Comparison of ENCODE assay signal across 9 cellular contexts in the genomic region with DNA sequence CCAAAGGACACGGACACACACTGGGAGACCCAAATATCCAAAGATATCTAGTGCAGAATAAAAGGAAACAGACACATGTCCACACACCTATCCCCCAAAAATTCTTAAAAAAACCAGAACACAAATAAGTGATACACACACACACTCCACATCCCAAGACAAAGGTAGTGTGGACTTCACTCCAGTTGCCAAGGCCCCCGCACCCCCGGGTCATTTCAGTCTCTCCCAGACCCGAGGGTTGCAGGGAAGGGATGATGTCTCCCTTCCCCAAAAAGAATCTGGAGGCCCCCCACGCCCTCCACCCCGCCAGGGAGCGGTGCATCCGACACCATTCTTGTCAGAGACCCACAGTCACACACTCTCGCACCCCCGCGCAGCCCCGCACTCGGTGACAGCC. TPM values are rescaled to one million over a fixed set of nuclear protein-coding genes. Genes with fewer than 3 reads are reported as not detected.
DNase-seq lines count a peak whose midpoint lies in the region; ATAC-seq and TF ChIP-seq lines count a peak whose summit lies in the region.
"Had no signal": no experiment of that assay in that cellular context is flagged by ENCODE, and none has a peak within 500 bp of the region (broad histone marks: within the 10 kb centered on the region; RNA-seq: fewer than 3 reads in every experiment).

No MANE protein-coding gene starts in this region.

- H3K4me3 ChIP-seq in CD4-positive, alpha-beta memory T cell (ENCODE audit: low read length in 2 of 2) = peak overlapping the region in 1 of 2 donors; percentile 31
- H3K4me3 ChIP-seq in Loucy (ENCODE audit: low read length, poor library complexity, severe bottlenecking) (peak overlapping the region; percentile 84), coronary artery (peak overlapping the region; percentile 66), osteoblast (ENCODE audit: insufficient read depth, low read length) (peak overlapping the region; percentile 76)

- POLR2A ChIA-PET in CD4-positive, alpha-beta memory T cell (lab: Charles Lee; ENCODE audit: partially characterized antibody) = no interaction called here

- H3K79me2 ChIP-seq in Loucy (ENCODE audit: insufficient read depth, low read length) (no peaks in the 10 kb centered on the region), osteoblast (ENCODE audit: insufficient read depth, low read length) (no peaks in the 10 kb centered on the region)

- H3K27ac ChIP-seq in CD4-positive, alpha-beta memory T cell (ENCODE audit: low read depth, low read length) = no peak overlapping the region
- H3K27ac ChIP-seq in coronary artery (no peak overlapping the region), osteoblast (ENCODE audit: low read depth, low read length) (no peak overlapping the region), foreskin keratinocyte (no peak overlapping the region)

- H3K4me3 Mint-ChIP-seq in CD4-positive, alpha-beta memory T cell = peak overlapping the region in 7 of 8 donors; percentile 0 to 71 (median 32)

- no peak for DNase-seq in CD4-positive, alpha-beta memory T cell
- no peak for DNase-seq in coronary artery (ENCODE audit: low spot score)
- DNase-seq in osteoblast (ENCODE audit: insufficient read length, low spot score, missing footprints) = peak; percentile 89
- no peak for DNase-seq in foreskin melanocyte
- DNase-seq in foreskin keratinocyte = no peak
- DNase-seq in HuH-7 (ENCODE audit: low spot score) = no peak

- H3K4me1 Mint-ChIP-seq in CD4-positive, alpha-beta memory T cell = peaks cover 10 to 30% (median 19%) of the 10 kb centered on the region in 4 donors

- no peak for ATAC-seq in foreskin keratinocyte
- no peak for ATAC-seq in HG03460 (IDR thresholded peaks at IDR 0.05; ENCODE audit: unreplicated experiment)

- H3K27me3 Mint-ChIP-seq in CD4-positive, alpha-beta memory T cell = peaks cover 39 to 48% of the 10 kb centered on the region in 2 donors

- no peak for TF ChIP-seq CTCF in Loucy (conservative IDR thresholded peaks at IDR 0.05; ENCODE audit: low read length)
- TF ChIP-seq CTCF in coronary artery (IDR thresholded peaks at IDR 0.05) = no peak
- no peak for TF ChIP-seq CTCF in osteoblast (IDR thresholded peaks at IDR 0.05; ENCODE audit: extremely low read depth, low read depth, low read length)
- TF ChIP-seq CTCF in foreskin keratinocyte (conservative IDR thresholded peaks at IDR 0.05) = no peak

- peak overlapping the region; percentile 72 for H3K9ac ChIP-seq in Loucy (ENCODE audit: low read depth, low read length, poor library complexity, severe bottlenecking)

- no peaks in the 10 kb centered on the region for H3K36me3 ChIP-seq in CD4-positive, alpha-beta memory T cell (ENCODE audit: insufficient read depth, low read length)
- H3K36me3 ChIP-seq in Loucy (ENCODE audit: insufficient read depth, low read length) (no peaks in the 10 kb centered on the region), osteoblast (ENCODE audit: insufficient read depth, low read length) (no peaks in the 10 kb centered on the region)

- peak overlapping the region; percentile 76 for H3K4me2 ChIP-seq in Loucy (ENCODE audit: low read depth, low read length, poor library complexity, severe bottlenecking)
- H3K4me2 ChIP-seq in osteoblast (ENCODE audit: insufficient read depth, low read length) = peak overlapping the region; percentile 93

- peaks cover 13% of the 10 kb centered on the region for H3K4me1 ChIP-seq in CD4-positive, alpha-beta memory T cell (ENCODE audit: insufficient read depth, low read length)
- H3K4me1 ChIP-seq in Loucy (ENCODE audit: insufficient read depth, low read length, poor library complexity, severe bottlenecking) (peaks cover 11% of the 10 kb centered on the region), osteoblast (ENCODE audit: insufficient read depth, low read length) (peaks cover 5% of the 10 kb centered on the region), foreskin keratinocyte (no peaks in the 10 kb centered on the region)

- H3K9me3 ChIP-seq in CD4-positive, alpha-beta memory T cell (ENCODE audit: control insufficient read depth in 1 of 2, low read length in 2 of 2) = no peaks in the 10 kb centered on the region
- H3K9me3 ChIP-seq in Loucy (ENCODE audit: insufficient read depth, low read depth, low read length) (no peaks in the 10 kb centered on the region), osteoblast (ENCODE audit: low read depth, low read length) (no peaks in the 10 kb centered on the region)

- CTCF ChIA-PET in CD4-positive, alpha-beta memory T cell (lab: Charles Lee; ENCODE audit: partially characterized antibody) = no interaction called here

- H2AFZ ChIP-seq in Loucy (ENCODE audit: low read length) (peak overlapping the region; percentile 87), osteoblast (ENCODE audit: low read length) (peak overlapping the region; percentile 61)

- no peaks in the 10 kb centered on the region for H4K20me1 ChIP-seq in Loucy (ENCODE audit: insufficient read depth, low read length, poor library complexity, severe bottlenecking)
- H4K20me1 ChIP-seq in osteoblast (ENCODE audit: insufficient read depth, low read length) = no peaks in the 10 kb centered on the region

- H3K36me3 Mint-ChIP-seq in CD4-positive, alpha-beta memory T cell = no peaks in the 10 kb centered on the region

- H3K9me3 Mint-ChIP-seq in CD4-positive, alpha-beta memory T cell = peaks cover 0 to 3% (median 0%) of the 10 kb centered on the region in 8 donors

- peaks cover 35% of the 10 kb centered on the region for H3K27me3 ChIP-seq in CD4-positive, alpha-beta memory T cell (ENCODE audit: insufficient read depth, low read length)
- no peaks in the 10 kb centered on the region for H3K27me3 ChIP-seq in Loucy (ENCODE audit: insufficient read depth, low read length, poor library complexity, severe bottlenecking)
- peaks cover 3% of the 10 kb centered on the region for H3K27me3 ChIP-seq in osteoblast (ENCODE audit: insufficient read depth, low read length)
- peaks cover 2% of the 10 kb centered on the region for H3K27me3 ChIP-seq in foreskin keratinocyte

- no peaks in the 10 kb centered on the region for H3F3A ChIP-seq in Loucy (ENCODE audit: low read depth)

- H3K27ac Mint-ChIP-seq in CD4-positive, alpha-beta memory T cell = no peak overlapping the region

- intact Hi-C loops in CD4-positive, alpha-beta memory T cell (cut with micrococcal nuclease) = no loop called here

- no peaks in the 10 kb centered on the region for H3K9me2 ChIP-seq in Loucy (replicated peaks; ENCODE audit: low read depth, low read length)

RNA-seq across cellular contexts. Expression of a gene that starts 0.4 kb away (rescaled TPM):
- total RNA-seq in CD4-positive, alpha-beta memory T cell = not detected
- not detected for polyA plus RNA-seq in CD4-positive, alpha-beta memory T cell
- total RNA-seq in osteoblast (0.29 and 0.72 TPM in 2 replicates), foreskin keratinocyte (3.3 and 3.8 TPM in 2 replicates)
- polyA plus RNA-seq in foreskin keratinocyte = 3.4 and 4.2 TPM in 2 replicates

RNA-seq across cellular contexts. Expression of a gene that starts 32.6 kb away (rescaled TPM):
- not detected for total RNA-seq in CD4-positive, alpha-beta memory T cell
- not detected for polyA plus RNA-seq in CD4-positive, alpha-beta memory T cell
- total RNA-seq in osteoblast (0.72 and 1.2 TPM in 2 replicates), foreskin keratinocyte (2.3 and 4.2 TPM in 2 replicates)
- 15.0 and 18.4 TPM in 2 replicates for polyA plus RNA-seq in foreskin keratinocyte
- total RNA-seq: HT1080 had no signal

RNA-seq across cellular contexts. Expression of a gene that starts 40.8 kb away (rescaled TPM):
- 10 to 100 TPM; 35.7 to 40.4 TPM for total RNA-seq in CD4-positive, alpha-beta memory T cell
- polyA plus RNA-seq in CD4-positive, alpha-beta memory T cell = 10 to 100 TPM; 72.3 to 94.5 TPM
- 1.8 and 2.2 TPM in 2 replicates for total RNA-seq in osteoblast
- total RNA-seq in foreskin keratinocyte = 419 and 453 TPM in 2 replicates
- 616 and 683 TPM in 2 replicates for polyA plus RNA-seq in foreskin keratinocyte

Comparison
In these comparisons a context has a peak if more than half of its experiments do, and no peak if none do; other contexts are left out.
1. RNA of a gene that starts 40.8 kb away (total RNA-seq): 419 to 453 TPM in foreskin keratinocyte and 35.7 to 40.4 TPM in CD4-positive, alpha-beta memory T cell; 1.8 to 2.2 TPM in osteoblast; every median in the first group is over 10 times any median in the second.